In the genomic region with DNA sequence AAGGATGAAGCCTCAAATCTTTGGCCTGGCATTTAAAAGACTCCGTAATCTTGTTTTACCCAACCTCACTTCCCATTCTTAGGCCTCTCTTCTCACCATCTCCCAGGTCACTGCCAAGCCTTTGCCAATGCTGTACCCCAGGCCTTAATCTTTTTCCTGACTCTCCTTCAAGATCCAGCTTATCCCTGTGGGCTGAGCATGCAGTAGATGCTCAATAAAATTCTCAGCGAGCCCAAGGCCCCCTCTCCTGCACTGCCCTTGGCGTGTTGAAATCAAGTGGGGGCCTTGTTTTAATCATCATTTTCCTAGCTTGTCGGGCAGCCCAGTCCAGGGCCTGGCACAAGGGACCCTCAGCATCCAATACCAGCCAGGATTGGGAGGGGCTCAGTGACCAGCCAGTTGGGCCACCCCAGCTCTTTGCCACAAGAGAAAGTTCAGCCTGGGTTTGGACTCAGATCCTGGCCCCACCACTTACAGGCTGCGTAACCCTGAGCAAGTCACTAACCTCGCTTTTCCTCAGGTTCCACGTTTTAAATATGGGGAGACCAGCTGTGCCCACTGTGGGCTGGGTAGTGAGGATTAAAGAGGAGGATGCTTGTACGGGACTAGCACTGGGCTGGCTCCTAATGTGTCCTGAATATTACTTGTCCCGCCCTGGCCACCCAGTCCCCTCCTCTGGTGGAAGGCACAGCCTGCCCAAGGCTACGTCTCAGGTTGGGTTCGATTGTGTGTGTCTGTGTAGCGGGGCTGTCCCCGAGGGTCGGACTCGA, we compare ENCODE assay signal across 8 cellular contexts. TPM values are rescaled to one million over a fixed set of nuclear protein-coding genes. Genes with fewer than 3 reads are reported as not detected.
DNase-seq lines count a peak whose midpoint lies in the region; ATAC-seq, FAIRE-seq and TF ChIP-seq lines count a peak whose summit lies in the region.

No MANE protein-coding gene starts in this region.

- intact Hi-C loops in kidney (cut with DNase I): no loop called here

- H3K27ac ChIP-seq in kidney (ENCODE audit: low read depth in 2 of 2, low read length in 2 of 2): peak overlapping the region; percentile 72 to 78
- peak overlapping the region; percentile 93 for H3K27ac ChIP-seq in substantia nigra (ENCODE audit: low read depth, low read length, poor library complexity, severe bottlenecking)

- H3K9me3 ChIP-seq in kidney (ENCODE audit: control insufficient read depth in 1 of 2, low read length in 2 of 2): no peaks in the 10 kb centered on the region

- ATAC-seq in HG03342 (IDR thresholded peaks at IDR 0.05; ENCODE audit: unreplicated experiment): no peak

- no peaks in the 10 kb centered on the region for H3K9me3 Mint-ChIP-seq in HFFc6
- no peaks in the 10 kb centered on the region for H3K9me3 Mint-ChIP-seq in activated naive CD8-positive, alpha-beta T cell (ENCODE audit: low read depth)

- peaks cover 9% of the 10 kb centered on the region; the same call in 1 of the 2 replicates for H3K36me3 Mint-ChIP-seq in HFFc6 (ENCODE audit: low read depth)
- H3K36me3 Mint-ChIP-seq in activated naive CD8-positive, alpha-beta T cell: peaks cover under 1% of the 10 kb centered on the region

- H3K36me3 ChIP-seq in kidney (ENCODE audit: control insufficient read depth in 1 of 2, insufficient read depth in 2 of 2, low read length in 2 of 2): no peaks in the 10 kb centered on the region

- in situ Hi-C loops in GM13977 (cut with MboI; ENCODE audit: low pct_unique_long_range_greater_than_20kb, low sequenced_read_pairs, unreplicated experiment): loop anchor here (10.0 kb wide), 1 partner anchor 279 kb away; a partner anchor contains a TSS

- no peak for DNase-seq in HFFc6
- no peak for DNase-seq in kidney
- no peak for DNase-seq in substantia nigra (lab: John Stamatoyannopoulos, UW)
- no peak for DNase-seq in GM13977 (ENCODE audit: low spot score)
- DNase-seq in iPS-NIHi11 (ENCODE audit: low spot score): no peak
- no peak for DNase-seq in effector CD8-positive, alpha-beta T cell (lab: John Stamatoyannopoulos, UW)

- peak overlapping the region; percentile 47 to 50 for H3K4me3 ChIP-seq in kidney (ENCODE audit: low read length in 2 of 2)

- no peak for TF ChIP-seq CTCF in HFFc6 (IDR thresholded peaks at IDR 0.05)
- TF ChIP-seq CTCF in kidney (IDR thresholded peaks at IDR 0.05; ENCODE audit: borderline replicate concordance, extremely low read depth, insufficient read depth): no peak
- no peak for TF ChIP-seq CTCF in GM13977 (IDR thresholded peaks at IDR 0.05; ENCODE audit: extremely low read depth, insufficient read depth, missing control alignments)

- H3K9ac ChIP-seq in kidney (ENCODE audit: low read length in 2 of 2): peak overlapping the region; percentile 71 to 76

- H3K4me1 ChIP-seq in kidney (ENCODE audit: control insufficient read depth in 1 of 2, insufficient read depth in 1 of 2, low read depth in 1 of 2, low read length in 2 of 2): peaks cover 5 to 9% of the 10 kb centered on the region in 2 donors

- H3K4me1 Mint-ChIP-seq in HFFc6 (ENCODE audit: low read depth): peaks cover 15% of the 10 kb centered on the region
- H3K4me1 Mint-ChIP-seq in activated naive CD8-positive, alpha-beta T cell (ENCODE audit: low read depth): peaks cover 27% of the 10 kb centered on the region

- FAIRE-seq in kidney (lab: Jason Lieb, UNC): no peak

- peak overlapping the region; percentile 89 for H3K4me3 Mint-ChIP-seq in HFFc6
- H3K4me3 Mint-ChIP-seq in activated naive CD8-positive, alpha-beta T cell: peak overlapping the region; percentile 88

- peak overlapping the region; percentile 92 for H3K27ac Mint-ChIP-seq in HFFc6
- peak overlapping the region; percentile 88 for H3K27ac Mint-ChIP-seq in activated naive CD8-positive, alpha-beta T cell

- peaks cover 3% of the 10 kb centered on the region for H3K27me3 Mint-ChIP-seq in HFFc6 (ENCODE audit: insufficient read depth)
- no peaks in the 10 kb centered on the region for H3K27me3 Mint-ChIP-seq in activated naive CD8-positive, alpha-beta T cell

RNA-seq across cellular contexts. Expression of a gene that starts 0.9 kb away (rescaled TPM):
- 100 to 1,000 TPM; 127 to 194 (median 184) TPM for total RNA-seq in HFFc6 (2021; fragmentation: NEBNext Ultra II Directional; extraction: Animal tissue kit (Norgen Biotek cat#: 25700))
- total RNA-seq in kidney: 274 TPM
- 82.0 TPM for polyA plus RNA-seq in kidney (ENCODE audit: insufficient read depth, low read depth, low replicate concordance)
